ENCODE assay signal across 25 cellular contexts in genomic region chr1:94714552-94714951, GRCh38.
DNase-seq lines count a peak whose midpoint lies in the region; ATAC-seq and TF ChIP-seq lines count a peak whose summit lies in the region.
"Had no signal": no experiment of that assay in that cellular context is flagged by ENCODE, and none has a peak within 500 bp of the region (broad histone marks: within the 10 kb centered on the region; RNA-seq: fewer than 3 reads in every experiment).

No MANE protein-coding gene starts in this region.

- ATAC-seq in natural killer cell (no peak), GM21423 (IDR thresholded peaks at IDR 0.05; ENCODE audit: unreplicated experiment) (no peak)
- ATAC-seq: CD8-positive, alpha-beta T cell had no signal

- no peak for DNase-seq in HFFc6
- no peak for DNase-seq in mesendoderm
- no peak for DNase-seq in SHP77 treated with DMSO at 0.1 percent for 48 hours (lab: John Stamatoyannopoulos, UW)
- DNase-seq in natural killer cell: no peak
- DNase-seq in Kasumi-1 (lab: John Stamatoyannopoulos, UW): no peak
- DNase-seq: activated CD4-positive, alpha-beta T cell treated with anti-CD3 and anti-CD28 coated beads for 48 hours; activated CD8-positive, alpha-beta memory T cell treated with anti-CD3 and anti-CD28 coated beads for 24 hours; activated T-cell treated with anti-CD3 and anti-CD28 coated beads for 4 hours; amniotic stem cell; brain microvascular endothelial cell; CD8-positive, alpha-beta T cell; KG1; left ventricle myocardium superior; MM.1S; naive B cell; NCI-H510A treated with DMSO at 0.1 percent for 48 hours; psoas muscle; stimulated activated CD4-positive, alpha-beta T cell treated with anti-CD3 and anti-CD28 coated beads, Interleukin-4, amount 100 ng/mL, for 24 hours; WERI-Rb-1 had no signal

- H3K9me3 Mint-ChIP-seq in HFFc6 (no peaks in the 10 kb centered on the region), natural killer cell (no peaks in the 10 kb centered on the region)
- no peaks in the 10 kb centered on the region for H3K9me3 Mint-ChIP-seq in dendritic cell treated with granulocyte-macrophage colony-stimulating factor and Interleukin-4, amounts not matched to agents 40 ng/mL and 50 ng/mL, for 4 days
- H3K9me3 Mint-ChIP-seq: activated naive CD4-positive, alpha-beta T cell treated with anti-CD3 and anti-CD28 coated beads, Interleukin-2, amount 50 U/mL, for 24 hours; CD8-positive, alpha-beta T cell; mesothelial cell of epicardium had no signal

- no peak for TF ChIP-seq CTCF in HFFc6 (IDR thresholded peaks at IDR 0.05)
- TF ChIP-seq CTCF in natural killer cell (IDR thresholded peaks at IDR 0.05): no peak

- H2BK15ac ChIP-seq in mesendoderm (replicated peaks; ENCODE audit: low read depth): no peak overlapping the region

- H3K27me3 ChIP-seq in ACC112 (ENCODE audit: insufficient read depth, low read length) (no peaks in the 10 kb centered on the region), mesendoderm (ENCODE audit: insufficient read depth, low read length, poor library complexity) (no peaks in the 10 kb centered on the region)
- H3K27me3 ChIP-seq: brain microvascular endothelial cell had no signal

- no peak overlapping the region for H3K56ac ChIP-seq in mesendoderm (ENCODE audit: low read length)

- H3K23ac ChIP-seq in mesendoderm (ENCODE audit: low read length): no peak overlapping the region

- H4K5ac ChIP-seq in mesendoderm (ENCODE audit: low read length): no peak overlapping the region

- H3K18ac ChIP-seq in mesendoderm (ENCODE audit: low read length): peak overlapping the region; percentile 44

- H3K4ac ChIP-seq in mesendoderm (ENCODE audit: low read depth, low read length): peak overlapping the region; percentile 46

- H3K27me3 Mint-ChIP-seq in HFFc6 (ENCODE audit: insufficient read depth) (peaks cover 8% of the 10 kb centered on the region; the same call in 1 of the 2 replicates), natural killer cell (ENCODE audit: low read depth in 2 of 2) (peaks cover 30 to 42% of the 10 kb centered on the region in 2 donors)
- no peaks in the 10 kb centered on the region for H3K27me3 Mint-ChIP-seq in dendritic cell treated with granulocyte-macrophage colony-stimulating factor and Interleukin-4, amounts not matched to agents 40 ng/mL and 50 ng/mL, for 4 days
- H3K27me3 Mint-ChIP-seq: naive B cell had no signal

- H3K79me2 ChIP-seq in ACC112 (ENCODE audit: control insufficient read depth, insufficient read depth, low read length, unreplicated experiment): no peaks in the 10 kb centered on the region
- no peaks in the 10 kb centered on the region for H3K79me2 ChIP-seq in mesendoderm (ENCODE audit: control insufficient read depth, insufficient read depth, low read length)

- intact Hi-C loops in dendritic cell treated with granulocyte-macrophage colony-stimulating factor and Interleukin-4, amounts not matched to agents 40 ng/mL and 50 ng/mL, for 4 days (cut with micrococcal nuclease): no loop called here
- intact Hi-C loops in natural killer cell (cut with micrococcal nuclease): no loop called here

- H3K36me3 ChIP-seq in ACC112 (ENCODE audit: insufficient read depth, low read length) (no peaks in the 10 kb centered on the region), mesendoderm (ENCODE audit: control insufficient read depth, insufficient read depth, low read length) (no peaks in the 10 kb centered on the region)
- H3K36me3 ChIP-seq: brain microvascular endothelial cell, WERI-Rb-1 had no signal

- H3K4me1 Mint-ChIP-seq in HFFc6 (ENCODE audit: low read depth): peaks cover 54% of the 10 kb centered on the region
- peaks cover 66% of the 10 kb centered on the region for H3K4me1 Mint-ChIP-seq in dendritic cell treated with granulocyte-macrophage colony-stimulating factor and Interleukin-4, amounts not matched to agents 40 ng/mL and 50 ng/mL, for 4 days (ENCODE audit: low read depth)
- H3K4me1 Mint-ChIP-seq in natural killer cell: no peaks in the 10 kb centered on the region
- H3K4me1 Mint-ChIP-seq: activated naive CD4-positive, alpha-beta T cell treated with anti-CD3 and anti-CD28 coated beads, Interleukin-2, amount 50 U/mL, for 24 hours had no signal

- H3K4me3 ChIP-seq in ACC112 (ENCODE audit: low read depth, low read length) (no peak overlapping the region), mesendoderm (ENCODE audit: low read length) (no peak overlapping the region)
- H3K4me3 ChIP-seq: GM12878, psoas muscle had no signal

- H3K4me3 Mint-ChIP-seq in HFFc6 (no peak overlapping the region), natural killer cell (no peak overlapping the region)
- no peak overlapping the region for H3K4me3 Mint-ChIP-seq in dendritic cell treated with granulocyte-macrophage colony-stimulating factor and Interleukin-4, amounts not matched to agents 40 ng/mL and 50 ng/mL, for 4 days
- H3K4me3 Mint-ChIP-seq: activated naive CD4-positive, alpha-beta T cell treated with anti-CD3 and anti-CD28 coated beads, Interleukin-2, amount 50 U/mL, for 24 hours; CD8-positive, alpha-beta T cell; mesothelial cell of epicardium; naive B cell had no signal

- no peak overlapping the region for H2AFZ ChIP-seq in ACC112 (ENCODE audit: low read length, unreplicated experiment)

- no peak overlapping the region for H4K8ac ChIP-seq in mesendoderm (ENCODE audit: low read depth, low read length)

- H2BK5ac ChIP-seq in mesendoderm (ENCODE audit: low read length): no peak overlapping the region

- H3K9ac ChIP-seq in mesendoderm (ENCODE audit: low read length): no peak overlapping the region

- peaks cover 32% of the 10 kb centered on the region for H3K4me1 ChIP-seq in ACC112 (ENCODE audit: control insufficient read depth, insufficient read depth, low read length, unreplicated experiment)
- no peaks in the 10 kb centered on the region for H3K4me1 ChIP-seq in mesendoderm (ENCODE audit: control insufficient read depth, low read depth, low read length)
- H3K4me1 ChIP-seq: psoas muscle had no signal

- H3K27ac ChIP-seq in ACC112 (ENCODE audit: low read depth, low read length) (peak overlapping the region; percentile 80), mesendoderm (ENCODE audit: low read depth, low read length) (no peak overlapping the region)
- H3K27ac ChIP-seq: WERI-Rb-1 had no signal

- H3K36me3 Mint-ChIP-seq in HFFc6 (ENCODE audit: low read depth): peaks cover 5% of the 10 kb centered on the region; the same call in 1 of the 2 replicates
- no peaks in the 10 kb centered on the region for H3K36me3 Mint-ChIP-seq in dendritic cell treated with granulocyte-macrophage colony-stimulating factor and Interleukin-4, amounts not matched to agents 40 ng/mL and 50 ng/mL, for 4 days (ENCODE audit: low read depth)
- H3K36me3 Mint-ChIP-seq in natural killer cell: no peaks in the 10 kb centered on the region
- H3K36me3 Mint-ChIP-seq: activated naive CD4-positive, alpha-beta T cell treated with anti-CD3 and anti-CD28 coated beads, Interleukin-2, amount 50 U/mL, for 24 hours; CD8-positive, alpha-beta T cell; naive B cell had no signal

- H3K27ac Mint-ChIP-seq in HFFc6 (peak overlapping the region; percentile 13; the same call in 1 of the 2 replicates), natural killer cell (no peak overlapping the region)
- peak overlapping the region; percentile 56 for H3K27ac Mint-ChIP-seq in dendritic cell treated with granulocyte-macrophage colony-stimulating factor and Interleukin-4, amounts not matched to agents 40 ng/mL and 50 ng/mL, for 4 days
- H3K27ac Mint-ChIP-seq: activated naive CD4-positive, alpha-beta T cell treated with anti-CD3 and anti-CD28 coated beads, Interleukin-2, amount 50 U/mL, for 24 hours; CD8-positive, alpha-beta T cell had no signal

- no peak overlapping the region for H2BK120ac ChIP-seq in mesendoderm (ENCODE audit: low read depth, low read length)

- H3K4me2 ChIP-seq in mesendoderm (ENCODE audit: low read length): no peak overlapping the region

- no peaks in the 10 kb centered on the region for H3K79me1 ChIP-seq in mesendoderm (ENCODE audit: low read length)

- no CpG with 5 or more reads among the region's 4 CpGs for WGBS in mesendoderm (ENCODE audit: extremely low coverage, insufficient coverage, low lambda C conversion rate)

- no peak overlapping the region for H2AK5ac ChIP-seq in mesendoderm (ENCODE audit: low read length)

Comparison
In these comparisons a context has a peak if more than half of its experiments do, and no peak if none do; other contexts are left out.
1. H3K27ac Mint-ChIP-seq: peak in HFFc6 (single experiment) and dendritic cell treated with granulocyte-macrophage colony-stimulating factor and Interleukin-4, amounts not matched to agents 40 ng/mL and 50 ng/mL, for 4 days (single experiment); none in natural killer cell (0 of 2).